2 cellular contexts compared by ENCODE assay signal in the genomic region with DNA sequence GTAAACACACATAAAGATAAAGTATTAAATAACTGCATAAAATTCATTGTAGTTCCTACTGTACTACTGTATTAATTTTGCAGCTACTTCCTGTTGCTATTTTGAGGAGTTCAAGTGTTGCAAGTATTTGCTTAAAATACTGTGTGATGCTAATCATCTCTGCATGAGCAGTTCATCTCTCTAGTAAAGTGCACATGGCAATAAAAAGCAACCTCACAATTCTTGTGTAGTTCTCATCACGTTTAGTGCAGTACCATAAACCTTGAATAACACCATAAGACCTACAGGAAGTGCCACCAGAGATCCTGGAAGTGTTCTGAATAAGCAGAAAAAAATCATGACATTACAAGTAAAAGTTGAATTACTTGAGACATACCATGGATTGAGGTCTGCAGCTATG.
TF ChIP-seq lines count a peak whose summit lies in the region.

No MANE protein-coding gene starts in this region.

TF ChIP-seq in GM12891, 5 proteins besides CTCF, POLR2A, EP300 and RAD21:
- TF ChIP-seq TAF1 (IDR thresholded peaks at IDR 0.05; ENCODE audit: low read depth, low read length) (no peak), POU2F2 (IDR thresholded peaks at IDR 0.05; ENCODE audit: low read depth, low read length) (no peak), POLR2AphosphoS5 (IDR thresholded peaks at IDR 0.05; ENCODE audit: low read depth, low read length) (no peak), PAX5 (IDR thresholded peaks at IDR 0.05; ENCODE audit: insufficient read depth, low read length, severe bottlenecking) (no peak), SPI1 (IDR thresholded peaks at IDR 0.05; ENCODE audit: low read depth, low read length) (no peak)

TF ChIP-seq in GM12878, 131 proteins besides CTCF, POLR2A, EP300 and RAD21:
- no peak for TF ChIP-seq MTA2 (IDR thresholded peaks at IDR 0.05; ENCODE audit: low read depth)
- no peak for TF ChIP-seq KAT2A (conservative IDR thresholded peaks at IDR 0.05; ENCODE audit: control insufficient read depth, low read depth, low read length)
- no peak for TF ChIP-seq ZNF384 (IDR thresholded peaks at IDR 0.05; ENCODE audit: borderline replicate concordance, low read depth, low read length)
- TF ChIP-seq JUNB (IDR thresholded peaks at IDR 0.05) = no peak
- no peak for TF ChIP-seq NFXL1 (IDR thresholded peaks at IDR 0.05; ENCODE audit: borderline replicate concordance)
- no peak for TF ChIP-seq HDAC6 (IDR thresholded peaks at IDR 0.05; ENCODE audit: unreplicated experiment)
- TF ChIP-seq ZSCAN29 (IDR thresholded peaks at IDR 0.05) = no peak
- TF ChIP-seq KDM1A (IDR thresholded peaks at IDR 0.05; ENCODE audit: borderline replicate concordance) = no peak
- no peak for TF ChIP-seq NR2C2 (IDR thresholded peaks at IDR 0.05; ENCODE audit: borderline replicate concordance, control insufficient read depth, insufficient read length, low read depth)
- TF ChIP-seq CBX3 (IDR thresholded peaks at IDR 0.05; ENCODE audit: borderline replicate concordance, low read depth) = no peak
- no peak for TF ChIP-seq FOS (IDR thresholded peaks at IDR 0.05; ENCODE audit: borderline replicate concordance, extremely low read depth, insufficient read length)
